Comparison of ENCODE assay signal across 9 cellular contexts in genomic region chr3:126678691-126679317, GRCh38. TPM values are rescaled to one million over a fixed set of nuclear protein-coding genes. Genes with fewer than 3 reads are reported as not detected.
DNase-seq lines count a peak whose midpoint lies in the region; ATAC-seq and TF ChIP-seq lines count a peak whose summit lies in the region.
"Had no signal": no experiment of that assay in that cellular context is flagged by ENCODE, and none has a peak within 500 bp of the region (broad histone marks: within the 10 kb centered on the region; RNA-seq: fewer than 3 reads in every experiment).

No MANE protein-coding gene starts in this region.

- H3K9ac ChIP-seq in SK-N-SH, result no peak overlapping the region

- H3K27me3 ChIP-seq in SK-N-SH (ENCODE audit: insufficient read depth) (no peaks in the 10 kb centered on the region), aorta (ENCODE audit: control insufficient read depth in 1 of 2, insufficient read depth in 2 of 2, low read length in 1 of 2) (no peaks in the 10 kb centered on the region), stomach (peaks cover 0 to 19% (median 8%) of the 10 kb centered on the region in 3 donors)
- H3K27me3 ChIP-seq: adrenal gland had no signal

- 54% methylated on average over 28 of the region's 31 CpGs for WGBS in SK-N-SH (ENCODE audit: low lambda C conversion rate)
- 21 to 22% methylated on average over 31 of the region's 31 CpGs for WGBS in aorta, 2 donors
- 16 to 34% (median 21%) methylated on average over 21 to 31 of the region's 31 CpGs for WGBS in stomach, 5 donors

- POLR2A ChIA-PET in SK-N-SH (lab: Yijun Ruan, JAX), result interaction anchor here (0.9 to 1.4 kb wide), 3 partner anchors 19 to 777 kb away, joined by 3 read pairs; no protein-coding TSS in a partner anchor

- DNase-seq in stimulated activated naive CD8-positive, alpha-beta T cell treated with anti-CD3 and anti-CD28 coated beads, Interleukin-15, Interleukin-2, amounts not matched to agents 100 U/mL and 50 U/mL, for 24 hours, result no peak
- DNase-seq in SK-N-SH (no peak), iPS-NIHi7 (ENCODE audit: extremely low spot score) (peak; percentile 10), aorta (no peak), stomach (no peak), AG08396 (ENCODE audit: low spot score) (no peak), H4 (ENCODE audit: low spot score) (no peak)

- no peak for TF ChIP-seq RAD21 in SK-N-SH (IDR thresholded peaks at IDR 0.05; ENCODE audit: low read length)

- intact Hi-C loops in aorta (cut with DNase I), result loop anchor here (2.0 to 10.0 kb wide), 4 partner anchors 73 to 866 kb away; partner anchors contain the start of gene PLXNA1 (in 2 of the 2)
- intact Hi-C loops in stomach (cut with DNase I; ENCODE audit: low total_unique reads), result no loop called here

- H3K9me3 ChIP-seq in SK-N-SH (peaks cover 4% of the 10 kb centered on the region; the same call in 1 of the 2 replicates), aorta (ENCODE audit: control insufficient read depth, low read length) (no peaks in the 10 kb centered on the region), stomach (peaks cover 0 to 12% (median 5%) of the 10 kb centered on the region in 4 donors)

- TF ChIP-seq CTCF in SK-N-SH (IDR thresholded peaks at IDR 0.05), result no peak
- TF ChIP-seq CTCF in stomach (IDR thresholded peaks at IDR 0.05), result no peak

- H3K36me3 Mint-ChIP-seq in stimulated activated naive CD8-positive, alpha-beta T cell treated with anti-CD3 and anti-CD28 coated beads, Interleukin-15, Interleukin-2, amounts not matched to agents 100 ng/mL and 50 ng/mL, for 24 hours (ENCODE audit: low read depth), result no peaks in the 10 kb centered on the region

- H3K4me1 Mint-ChIP-seq in stimulated activated naive CD8-positive, alpha-beta T cell treated with anti-CD3 and anti-CD28 coated beads, Interleukin-15, Interleukin-2, amounts not matched to agents 100 ng/mL and 50 ng/mL, for 24 hours (ENCODE audit: low read depth), result peaks cover 3% of the 10 kb centered on the region

- no peaks in the 10 kb centered on the region for H3K79me2 ChIP-seq in SK-N-SH (ENCODE audit: insufficient read depth)

- CTCF ChIA-PET in SK-N-SH (lab: Yijun Ruan, JAX), result interaction anchor here (0.6 to 6.9 kb wide), 49 partner anchors 9 to 1521 kb away, joined by 3 to 172 read pairs (median 5); partner anchors contain the start of genes CHCHD6, CHST13, PLXNA1 and TXNRD3

- peaks cover 3% of the 10 kb centered on the region for H3K27me3 Mint-ChIP-seq in stimulated activated naive CD8-positive, alpha-beta T cell treated with anti-CD3 and anti-CD28 coated beads, Interleukin-15, Interleukin-2, amounts not matched to agents 100 ng/mL and 50 ng/mL, for 24 hours

- H3K4me1 ChIP-seq in SK-N-SH (ENCODE audit: control insufficient read depth in 1 of 2, insufficient read depth in 2 of 2, low read depth in 1 of 2, low read length in 1 of 2) (peaks cover 15 to 47% of the 10 kb centered on the region in 2 experiments; a peak in 3 of 4 replicates), aorta (ENCODE audit: control insufficient read depth in 1 of 2, insufficient read depth in 2 of 2, low read length in 2 of 2) (no peaks in the 10 kb centered on the region), stomach (peaks cover 3 to 13% (median 8%) of the 10 kb centered on the region in 4 donors)

- H3K9me2 ChIP-seq in SK-N-SH, result no peaks in the 10 kb centered on the region

- no peaks in the 10 kb centered on the region for H3K9me3 Mint-ChIP-seq in stimulated activated naive CD8-positive, alpha-beta T cell treated with anti-CD3 and anti-CD28 coated beads, Interleukin-15, Interleukin-2, amounts not matched to agents 100 ng/mL and 50 ng/mL, for 24 hours

- no peak for TF ChIP-seq EP300 in SK-N-SH (IDR thresholded peaks at IDR 0.05; ENCODE audit: borderline replicate concordance in 1 of 2, low read depth in 1 of 2, low read length in 1 of 2)
- no peak for TF ChIP-seq EP300 in stomach (IDR thresholded peaks at IDR 0.05)

- no peaks in the 10 kb centered on the region for H4K20me1 ChIP-seq in SK-N-SH (ENCODE audit: insufficient read depth)

- H3K4me2 ChIP-seq in SK-N-SH, result peak overlapping the region; percentile 43

- no peak for ATAC-seq in stimulated activated naive CD8-positive, alpha-beta T cell treated with anti-CD3 and anti-CD28 coated beads, Interleukin-15, Interleukin-2, amounts not matched to agents 100 U/mL and 50 U/mL, for 24 hours
- ATAC-seq in aorta (ENCODE audit: low FRiP score), result peak; percentile 19

- H3K27ac ChIP-seq in SK-N-SH (ENCODE audit: low read depth in 2 of 2, low read length in 1 of 2), result no peak overlapping the region
- H3K27ac ChIP-seq in aorta (ENCODE audit: low read depth in 1 of 2, low read length in 2 of 2), result no peak overlapping the region
- H3K27ac ChIP-seq in stomach, result no peak overlapping the region

- TF ChIP-seq POLR2A in stomach (IDR thresholded peaks at IDR 0.05), result no peak

- H3K4me3 Mint-ChIP-seq in stimulated activated naive CD8-positive, alpha-beta T cell treated with anti-CD3 and anti-CD28 coated beads, Interleukin-15, Interleukin-2, amounts not matched to agents 100 ng/mL and 50 ng/mL, for 24 hours, result peak overlapping the region; percentile 69

- H3K4me3 ChIP-seq in SK-N-SH (ENCODE audit: low read depth in 2 of 2, low read length in 1 of 2) (peak overlapping the region in 1 of 2 experiments; percentile 29; a peak in 1 of 4 replicates), aorta (ENCODE audit: low read length in 2 of 2) (no peak overlapping the region), stomach (peak overlapping the region in 1 of 4 donors; percentile 3)
- H3K4me3 ChIP-seq: adrenal gland had no signal

- H3K36me3 ChIP-seq in SK-N-SH (replicated peaks in 1 of 2; ENCODE audit: control insufficient read depth in 1 of 2, insufficient read depth in 2 of 2, low read length in 1 of 2) (no peaks in the 10 kb centered on the region), aorta (ENCODE audit: control insufficient read depth in 1 of 2, insufficient read depth in 2 of 2, low read length in 1 of 2) (no peaks in the 10 kb centered on the region), stomach (no peaks in the 10 kb centered on the region)
- H3K36me3 ChIP-seq: adrenal gland had no signal

- no peak overlapping the region for H2AFZ ChIP-seq in SK-N-SH (ENCODE audit: low read depth)

- no peak overlapping the region for H3K27ac Mint-ChIP-seq in stimulated activated naive CD8-positive, alpha-beta T cell treated with anti-CD3 and anti-CD28 coated beads, Interleukin-15, Interleukin-2, amounts not matched to agents 100 ng/mL and 50 ng/mL, for 24 hours

- no peaks in the 10 kb centered on the region for H3F3A ChIP-seq in SK-N-SH (replicated peaks; ENCODE audit: insufficient read depth)

TF ChIP-seq in SK-N-SH, 30 proteins besides CTCF, POLR2A, EP300 and RAD21 (continues in another document):
- no peak for TF ChIP-seq EZH2phosphoT487 (IDR thresholded peaks at IDR 0.05; ENCODE audit: borderline replicate concordance, low read depth)
- no peak for TF ChIP-seq YY1 (IDR thresholded peaks at IDR 0.05; ENCODE audit: low read depth)
- no peak for TF ChIP-seq RXRA (IDR thresholded peaks at IDR 0.05; ENCODE audit: borderline replicate concordance, low read depth)
- no peak for TF ChIP-seq TEAD4 (IDR thresholded peaks at IDR 0.05; ENCODE audit: borderline replicate concordance, insufficient read depth)
- no peak for TF ChIP-seq JUND (IDR thresholded peaks at IDR 0.05)
- TF ChIP-seq RCOR1 (IDR thresholded peaks at IDR 0.05; ENCODE audit: low read length), result no peak
- no peak for TF ChIP-seq RFX5 (IDR thresholded peaks at IDR 0.05; ENCODE audit: low read length)
- TF ChIP-seq FOXJ3 (CRISPR knock-in tag; IDR thresholded peaks at IDR 0.05), result no peak
- no peak for TF ChIP-seq GABPA (IDR thresholded peaks at IDR 0.05; ENCODE audit: low read depth)
- TF ChIP-seq SIN3A (IDR thresholded peaks at IDR 0.05; ENCODE audit: borderline replicate concordance, low read depth, low read length), result no peak
- TF ChIP-seq, protein P1, sequence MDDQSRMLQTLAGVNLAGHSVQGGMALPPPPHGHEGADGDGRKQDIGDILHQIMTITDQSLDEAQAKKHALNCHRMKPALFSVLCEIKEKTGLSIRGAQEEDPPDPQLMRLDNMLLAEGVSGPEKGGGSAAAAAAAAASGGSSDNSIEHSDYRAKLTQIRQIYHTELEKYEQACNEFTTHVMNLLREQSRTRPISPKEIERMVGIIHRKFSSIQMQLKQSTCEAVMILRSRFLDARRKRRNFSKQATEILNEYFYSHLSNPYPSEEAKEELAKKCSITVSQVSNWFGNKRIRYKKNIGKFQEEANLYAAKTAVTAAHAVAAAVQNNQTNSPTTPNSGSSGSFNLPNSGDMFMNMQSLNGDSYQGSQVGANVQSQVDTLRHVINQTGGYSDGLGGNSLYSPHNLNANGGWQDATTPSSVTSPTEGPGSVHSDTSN (IDR thresholded peaks at IDR 0.05), result no peak
- no peak for TF ChIP-seq USF2 (IDR thresholded peaks at IDR 0.05; ENCODE audit: borderline replicate concordance, low read depth, low read length)
- no peak for TF ChIP-seq MEF2A (IDR thresholded peaks at IDR 0.05; ENCODE audit: borderline replicate concordance, low read depth)
- TF ChIP-seq MXI1 (IDR thresholded peaks at IDR 0.05; ENCODE audit: low read depth, low read length), result no peak

RNA-seq across cellular contexts. Expression of gene TXNRD3, which starts 23.9 kb away (rescaled TPM):
- polyA plus RNA-seq in SK-N-SH (2012; rRNA removed) (4.7 and 5.2 TPM in 2 replicates), aorta (1 to 10 TPM; 3.6 to 3.7 TPM), stomach (1 to 10 TPM; 3.8 to 6.6 (median 5.2) TPM)
- 4.5 and 4.6 TPM in 2 replicates for polyA plus RNA-seq in SK-N-SH (2012; cell fraction: cytosol; rRNA removed)
- polyA plus RNA-seq in SK-N-SH (2012; cell fraction: nucleus; rRNA removed), result 13.8 and 20.0 TPM in 2 replicates
- total RNA-seq in aorta (10 to 100 TPM in 1 of 2 donors, 1 to 10 TPM in 1; 7.6 to 13.7 TPM), stomach (10 to 100 TPM in 4 of 5 donors, under 1 TPM in 1; 0.58 to 62.3 (median 19.1) TPM)
- 11.6 and 14.4 TPM in 2 replicates for total RNA-seq in H4 (2014; rRNA removed; shearing (Covaris generic))

RNA-seq across cellular contexts. Expression of gene CHCHD6, which starts 25.2 kb away (rescaled TPM):
- 42.5 and 45.0 TPM in 2 replicates for polyA plus RNA-seq in SK-N-SH (2012; rRNA removed)
- polyA plus RNA-seq in SK-N-SH (2012; cell fraction: cytosol; rRNA removed), result 31.3 and 38.6 TPM in 2 replicates
- polyA plus RNA-seq in SK-N-SH (2012; cell fraction: nucleus; rRNA removed), result 26.1 and 36.6 TPM in 2 replicates
- total RNA-seq in aorta, result 10 to 100 TPM; 10.8 to 11.0 TPM
- 10 to 100 TPM; 12.9 to 24.6 TPM for polyA plus RNA-seq in aorta
- total RNA-seq in stomach, result 10 to 100 TPM in 1 of 5 donors, 1 to 10 TPM in 3, not detected in 1; 4.0 to 40.8 (median 7.6) TPM
- polyA plus RNA-seq in stomach, result 10 to 100 TPM; 11.9 to 18.2 (median 16.1) TPM
- total RNA-seq in H4 (2014; rRNA removed; shearing (Covaris generic)), result 12.5 and 16.5 TPM in 2 replicates
